ENCODE assay signal across 1 cellular context in genomic region chr5:157828949-157829639, GRCh38.
TF ChIP-seq lines count a peak whose summit lies in the region.

No MANE protein-coding gene starts in this region.

TF ChIP-seq in K562, 482 proteins besides CTCF, POLR2A, EP300 and RAD21 (continued from another document):
- TF ChIP-seq ZBTB40 (IDR thresholded peaks at IDR 0.05) (peak; percentile 79), ZBTB40 (CRISPR knock-in tag; IDR thresholded peaks at IDR 0.05) (peak; percentile 36; the same call in 1 of the 2 replicates), SMARCA5 (IDR thresholded peaks at IDR 0.05) (0 out of 2 replicates have a peak, but pooled peaks have one; percentile 27), ZNF445 (CRISPR knock-in tag; IDR thresholded peaks at IDR 0.05; ENCODE audit: low read depth) (no peak), ZBTB17 (CRISPR knock-in tag; IDR thresholded peaks at IDR 0.05) (no peak), ZFX (CRISPR knock-in tag; IDR thresholded peaks at IDR 0.05) (no peak), ZNF212 (CRISPR knock-in tag; IDR thresholded peaks at IDR 0.05) (no peak), E2F5 (CRISPR knock-in tag; IDR thresholded peaks at IDR 0.05) (no peak), ZNF740 (CRISPR knock-in tag; IDR thresholded peaks at IDR 0.05) (no peak), ZNF740 (tag; IDR thresholded peaks at IDR 0.05) (no peak), DACH1 (IDR thresholded peaks at IDR 0.05; ENCODE audit: partially characterized antibody) (no peak), PRDM10 (IDR thresholded peaks at IDR 0.05; ENCODE audit: partially characterized antibody) (no peak), HINFP (tag; conservative IDR thresholded peaks at IDR 0.05; ENCODE audit: low read depth) (no peak), THRAP3 (IDR thresholded peaks at IDR 0.05; ENCODE audit: borderline replicate concordance) (no peak), ZNF217 (CRISPR knock-in tag; IDR thresholded peaks at IDR 0.05) (no peak), ZNF224 (CRISPR knock-in tag; IDR thresholded peaks at IDR 0.05) (no peak), ILF3 (IDR thresholded peaks at IDR 0.05; ENCODE audit: borderline replicate concordance) (no peak), RBM14 (IDR thresholded peaks at IDR 0.05; ENCODE audit: borderline replicate concordance, insufficient read depth, low read depth, low read length) (no peak), SFPQ (IDR thresholded peaks at IDR 0.05; ENCODE audit: low read depth, low read length) (no peak), ZFP91 (CRISPR knock-in tag; IDR thresholded peaks at IDR 0.05) (no peak), SNIP1 (IDR thresholded peaks at IDR 0.05; ENCODE audit: low read depth) (no peak), HLTF (IDR thresholded peaks at IDR 0.05) (0 out of 2 replicates have a peak, but pooled peaks have one; percentile 60), DNMT1 (IDR thresholded peaks at IDR 0.05) (no peak), ELF1 (tag; IDR thresholded peaks at IDR 0.05) (no peak), ETS1 (conservative IDR thresholded peaks at IDR 0.05; ENCODE audit: control insufficient read depth, low read depth, low read length) (no peak), EZH2 (IDR thresholded peaks at IDR 0.05; ENCODE audit: borderline replicate concordance, low read depth, low read length) (no peak), TFAP4 (CRISPR knock-in tag; IDR thresholded peaks at IDR 0.05; ENCODE audit: borderline replicate concordance) (no peak), NCOA4 (IDR thresholded peaks at IDR 0.05; ENCODE audit: partially characterized antibody) (no peak)
